22 cellular contexts compared by ENCODE assay signal in the genomic region with DNA sequence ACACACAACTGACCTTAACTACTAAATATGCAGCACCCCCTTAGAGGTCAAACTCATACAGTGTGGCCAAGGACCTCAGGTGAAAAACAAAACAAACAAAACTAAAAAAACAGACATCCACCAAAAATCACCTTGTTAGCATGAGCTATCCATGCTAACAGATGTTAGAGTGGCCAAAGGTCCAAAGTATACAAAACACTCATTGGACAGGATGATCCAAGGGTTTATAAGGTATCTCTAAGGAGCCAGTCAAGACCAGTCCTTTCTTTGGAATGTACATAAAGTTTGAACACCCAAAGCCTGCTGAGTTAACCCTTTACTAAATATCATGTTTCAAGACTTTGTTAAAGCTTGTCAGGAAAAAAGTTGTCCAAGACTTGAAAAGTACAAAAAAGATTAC. TPM values are rescaled to one million over a fixed set of nuclear protein-coding genes. Genes with fewer than 3 reads are reported as not detected.
"Had no signal": no experiment of that assay in that cellular context is flagged by ENCODE, and none has a peak within 500 bp of the region (broad histone marks: within the 10 kb centered on the region; RNA-seq: fewer than 3 reads in every experiment).

No MANE protein-coding gene starts in this region.

- H3K27me3 Mint-ChIP-seq: dendritic cell treated with granulocyte-macrophage colony-stimulating factor and Interleukin-4, amounts not matched to agents 40 ng/mL and 50 ng/mL, for 4 days; stimulated activated naive CD8-positive, alpha-beta T cell treated with anti-CD3 and anti-CD28 coated beads, Interleukin-15, amount 100 ng/mL, for 72 hours had no signal

- ATAC-seq: heart right ventricle; left lobe of liver; lower lobe of right lung; stimulated activated naive CD8-positive, alpha-beta T cell treated with anti-CD3 and anti-CD28 coated beads, Interleukin-15, amount 100 ng/mL, for 72 hours; WTC11 had no signal

- H3K9me3 ChIP-seq: heart right ventricle, lower lobe of right lung, suprapubic skin, tibial nerve had no signal

- H3K4me3 ChIP-seq: heart right ventricle, lower lobe of right lung, neural progenitor cell, suprapubic skin, tibial nerve had no signal

- H3K27ac Mint-ChIP-seq: dendritic cell treated with granulocyte-macrophage colony-stimulating factor and Interleukin-4, amounts not matched to agents 40 ng/mL and 50 ng/mL, for 4 days; naive B cell; neural progenitor cell; WTC11 had no signal

- H3K27me3 ChIP-seq: heart right ventricle, suprapubic skin, tibial nerve had no signal

- H3K4me1 Mint-ChIP-seq: naive B cell, neural progenitor cell, WTC11 had no signal

- DNase-seq: activated CD4-positive, alpha-beta T cell treated with anti-CD3 and anti-CD28 coated beads for 4 hours; activated CD4-positive, alpha-beta T cell treated with anti-CD3 and anti-CD28 coated beads, Interleukin-2, amount 50 U/mL, for 48 hours; activated T-cell treated with anti-CD3 and anti-CD28 coated beads for 4 hours; effector CD4-positive, alpha-beta T cell; erythroblast; foreskin fibroblast; heart right ventricle; lower lobe of right lung; mesendoderm; naive B cell; posterior cingulate gyrus; retina; stimulated activated CD4-positive, alpha-beta T cell treated with anti-CD3 and anti-CD28 coated beads, Interleukin-4, amount 100 ng/mL, for 24 hours; stimulated activated naive CD8-positive, alpha-beta T cell treated with anti-CD3 and anti-CD28 coated beads, Interleukin-15, amount 100 ng/mL, for 72 hours; T1000 had no signal

- H3K36me3 ChIP-seq: heart right ventricle, lower lobe of right lung, neural progenitor cell, suprapubic skin, tibial nerve had no signal

- H3K4me1 ChIP-seq: heart right ventricle, lower lobe of right lung, neural progenitor cell, suprapubic skin, tibial nerve had no signal

- H3K27ac ChIP-seq: heart right ventricle, lower lobe of right lung, neural progenitor cell, suprapubic skin, tibial nerve had no signal

- H3K9me3 Mint-ChIP-seq: dendritic cell treated with granulocyte-macrophage colony-stimulating factor and Interleukin-4, amounts not matched to agents 40 ng/mL and 50 ng/mL, for 4 days; naive B cell; neural progenitor cell; stimulated activated naive CD8-positive, alpha-beta T cell treated with anti-CD3 and anti-CD28 coated beads, Interleukin-15, amount 100 ng/mL, for 72 hours; WTC11 had no signal

- H3K36me3 Mint-ChIP-seq: naive B cell, neural progenitor cell, WTC11 had no signal

- H3K4me3 Mint-ChIP-seq: dendritic cell treated with granulocyte-macrophage colony-stimulating factor and Interleukin-4, amounts not matched to agents 40 ng/mL and 50 ng/mL, for 4 days; naive B cell; neural progenitor cell; stimulated activated naive CD8-positive, alpha-beta T cell treated with anti-CD3 and anti-CD28 coated beads, Interleukin-15, amount 100 ng/mL, for 72 hours; WTC11 had no signal

RNA-seq across cellular contexts. Expression of a gene that starts 35.8 kb away (rescaled TPM):
- total RNA-seq: fibroblast of lung, WTC11 had no signal
